ENCODE assay signal across 15 cellular contexts in genomic region chr18:986071-986470, GRCh38.
DNase-seq lines count a peak whose midpoint lies in the region; ATAC-seq, FAIRE-seq and TF ChIP-seq lines count a peak whose summit lies in the region.
"Had no signal": no experiment of that assay in that cellular context is flagged by ENCODE, and none has a peak within 500 bp of the region (broad histone marks: within the 10 kb centered on the region; RNA-seq: fewer than 3 reads in every experiment).

No MANE protein-coding gene starts in this region.

- POLR2A ChIA-PET in HepG2 (lab: Yijun Ruan, JAX): no interaction called here

- H3K79me2 ChIP-seq in HepG2 (ENCODE audit: insufficient read depth, low read length): no peaks in the 10 kb centered on the region
- H3K79me2 ChIP-seq: hepatocyte had no signal

- FAIRE-seq in HepG2 (lab: Jason Lieb, UNC): no peak
- FAIRE-seq: A204.1, G401.6 had no signal

- no peak overlapping the region for H3K27ac ChIP-seq in HepG2 (ENCODE audit: extremely low read length, insufficient read depth, low read length)
- H3K27ac ChIP-seq: hepatocyte had no signal

- no peaks in the 10 kb centered on the region for H4K20me1 ChIP-seq in HepG2 (ENCODE audit: insufficient read depth, low read length)

- H3K4me1 ChIP-seq in HepG2 (ENCODE audit: insufficient read depth, low read length): no peaks in the 10 kb centered on the region

- TF ChIP-seq RAD21 in HepG2 (CRISPR knock-in tag; IDR thresholded peaks at IDR 0.05): no peak

- H3K9ac ChIP-seq in HepG2 (ENCODE audit: insufficient read depth, low read depth, low read length): no peak overlapping the region

- DNase-seq in NCI-H82 (lab: John Stamatoyannopoulos, UW) (peak; percentile 64), NCI-H82 treated with DMSO at 0.1 percent for 48 hours (lab: John Stamatoyannopoulos, UW; ENCODE audit: unreplicated experiment) (no peak), NCI-H446 treated with DMSO at 0.1 percent for 48 hours (lab: John Stamatoyannopoulos, UW) (peak; percentile 83), cerebellum (ENCODE audit: low spot score) (peak; percentile 39), HepG2 (ENCODE audit: low spot score) (no peak), A172 (ENCODE audit: low spot score) (no peak), activated gamma-delta T cell (lab: John Stamatoyannopoulos, UW) (no peak)
- DNase-seq: activated naive CD4-positive, alpha-beta T cell treated with anti-CD3 and anti-CD28 coated beads for 36 hours; CD4-positive, alpha-beta memory T cell; Karpas-422; NCI-H1436 treated with DMSO at 0.1 percent for 48 hours had no signal

- H3K27me3 ChIP-seq in HepG2 (ENCODE audit: control insufficient read depth in 1 of 2, insufficient read depth in 2 of 2, low read length in 2 of 2): no peaks in the 10 kb centered on the region
- H3K27me3 ChIP-seq: hepatocyte had no signal

- 13% methylated on average over 3 of the region's 3 CpGs for WGBS in HepG2 (ENCODE audit: low lambda C conversion rate)

- intact Hi-C loops in HepG2 (cut with micrococcal nuclease; ENCODE audit: unreplicated experiment): no loop called here

- no peak overlapping the region for H2AFZ ChIP-seq in HepG2 (ENCODE audit: low read length)
- H2AFZ ChIP-seq: hepatocyte had no signal

- no peak for TF ChIP-seq POLR2A in HepG2 (IDR thresholded peaks at IDR 0.05; ENCODE audit: insufficient read depth in 1 of 2, low read depth in 2 of 2, low read length in 2 of 2)

- CTCF ChIA-PET in HepG2 (lab: Yijun Ruan, JAX; ENCODE audit: low intra/inter-chr PET ratio, low total read pairs): no interaction called here

- H3K9me3 ChIP-seq in HepG2 (ENCODE audit: low read length): no peaks in the 10 kb centered on the region

- no peak overlapping the region for H3K4me2 ChIP-seq in HepG2 (ENCODE audit: low read depth, low read length)
- H3K4me2 ChIP-seq: hepatocyte had no signal

- no peaks in the 10 kb centered on the region for H3K36me3 ChIP-seq in HepG2 (replicated peaks in 1 of 2; ENCODE audit: control insufficient read depth in 1 of 2, insufficient read depth in 2 of 2, low read length in 2 of 2)

- no peak overlapping the region for H3K4me3 ChIP-seq in HepG2 (replicated peaks in 1 of 3; ENCODE audit: insufficient read depth in 1 of 3, low read depth in 2 of 3, low read length in 3 of 3)
- H3K4me3 ChIP-seq: hepatocyte had no signal

- in situ Hi-C loops in HepG2 (cut with HindIII; ENCODE audit: extremely low pct_ligation_motif_present, low pct_unique_long_range_greater_than_20kb): no loop called here

- TF ChIP-seq CTCF in HepG2 (CRISPR knock-in tag; IDR thresholded peaks at IDR 0.05): no peak

- ATAC-seq in GM21825 (IDR thresholded peaks at IDR 0.05; ENCODE audit: unreplicated experiment) (no peak), HepG2 (no peak)

- TF ChIP-seq EP300 in HepG2 (IDR thresholded peaks at IDR 0.05; ENCODE audit: low read depth in 2 of 2, low read length in 2 of 2): no peak
- no peak for TF ChIP-seq EP300 in HepG2 (CRISPR knock-in tag; IDR thresholded peaks at IDR 0.05; ENCODE audit: borderline replicate concordance)

- BruUV-seq in HepG2 (replicated peaks; lab: Mats Ljungman, UMichigan): no TSS peak

TF ChIP-seq in HepG2, 621 proteins besides CTCF, POLR2A, EP300 and RAD21:
- TF ChIP-seq REXO4 (CRISPR knock-in tag; IDR thresholded peaks at IDR 0.05; ENCODE audit: borderline replicate concordance) (no peak), FOXP1 (IDR thresholded peaks at IDR 0.05) (no peak), FOXP1 (CRISPR knock-in tag; IDR thresholded peaks at IDR 0.05) (no peak), TCF7L2 (IDR thresholded peaks at IDR 0.05; ENCODE audit: low read depth, low read length) (no peak), BRF2 (CRISPR knock-in tag; IDR thresholded peaks at IDR 0.05) (no peak), CREM (IDR thresholded peaks at IDR 0.05) (no peak), CREM (CRISPR knock-in tag; IDR thresholded peaks at IDR 0.05) (no peak), MAFK (conservative IDR thresholded peaks at IDR 0.05 in 1 of 2, IDR thresholded peaks at IDR 0.05 in 1 of 2; ENCODE audit: low read length in 2 of 2) (no peak), HDAC1 (CRISPR knock-in tag; IDR thresholded peaks at IDR 0.05) (no peak), ATF5 (CRISPR knock-in tag; IDR thresholded peaks at IDR 0.05; ENCODE audit: low read depth) (no peak)

Comparison
In these comparisons a context has a peak if more than half of its experiments do, and no peak if none do; other contexts are left out.
1. DNase-seq: peak in NCI-H82 (single experiment), NCI-H446 treated with DMSO at 0.1 percent for 48 hours (single experiment) and cerebellum (single experiment); none in NCI-H82 treated with DMSO at 0.1 percent for 48 hours (single experiment), HepG2 (single experiment), A172 (single experiment) and activated gamma-delta T cell (single experiment).